Comparison of ENCODE assay signal across 8 cellular contexts in the genomic region with DNA sequence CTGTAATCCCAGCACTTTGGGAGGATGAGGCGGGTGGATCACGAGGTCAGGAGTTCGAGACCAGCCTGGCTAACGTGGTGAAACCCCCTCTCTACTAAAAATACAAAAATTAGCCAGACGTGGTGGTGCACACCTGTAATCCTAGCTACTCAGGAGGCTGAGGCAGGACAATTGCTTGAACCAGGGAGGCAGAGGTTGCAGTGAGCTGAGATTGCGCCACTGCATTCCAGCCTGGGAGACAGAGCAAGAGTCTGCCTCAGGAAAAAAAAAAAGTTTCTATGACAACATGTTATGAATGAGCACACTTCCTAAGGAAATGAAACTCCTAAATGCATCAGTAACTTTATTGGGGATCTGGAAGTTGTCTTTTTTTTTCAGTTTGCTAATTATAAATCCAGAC. TPM values are rescaled to one million over a fixed set of nuclear protein-coding genes. Genes with fewer than 3 reads are reported as not detected.
DNase-seq lines count a peak whose midpoint lies in the region; ATAC-seq and TF ChIP-seq lines count a peak whose summit lies in the region.
"Not testable (repeated sequence)": the region's sequence is repeated elsewhere in the genome, so short reads cannot be mapped to it uniquely, and the experiment has no call there.

No MANE protein-coding gene starts in this region.

- DNase-seq in ACHN (peak; percentile 38), GM23248 (peak; percentile 74), NCI-H226 (peak; percentile 54), glomerular visceral epithelial cell (ENCODE audit: extremely low spot score) (peak; percentile 36)
- not testable (repeated sequence) for DNase-seq in activated B cell treated with CpG ODN at 0.5 μM for 24 hours; endothelial cell (ENCODE audit: low spot score); memory B cell (ENCODE audit: low spot score in 2 of 2); stimulated activated naive B cell treated with anti-CD40 and anti-IgM and Interleukin-4, amounts not matched to agents 10 μg/mL and 1 μg/mL and 100 μg/mL, for 72 hours

- peaks cover 16% of the 10 kb centered on the region for H3F3A ChIP-seq in GM23248 (ENCODE audit: insufficient read depth)

- H3K36me3 Mint-ChIP-seq in activated B cell treated with CpG ODN at 0.5 μM for 24 hours (ENCODE audit: low read depth); endothelial cell (ENCODE audit: low read depth, unreplicated experiment); memory B cell; stimulated activated naive B cell treated with anti-CD40 and anti-IgM and Interleukin-4, amounts not matched to agents 10 μg/mL and 1 μg/mL and 100 μg/mL, for 72 hours: not testable (repeated sequence)

- H3K9ac ChIP-seq in GM23248 = not testable (repeated sequence)

- not testable (repeated sequence) for H3K4me2 ChIP-seq in GM23248 (ENCODE audit: unreplicated experiment)

- WGBS in GM23248 (ENCODE audit: low coverage in 1 of 2, low lambda C conversion rate in 2 of 2, missing lambda C conversion rate in 2 of 2), 2 experiments = 74 to 75% methylated on average over 6 of the region's 6 CpGs

- not testable (repeated sequence) for TF ChIP-seq CTCF in activated B cell treated with CpG ODN at 0.5 μM for 24 hours (IDR thresholded peaks at IDR 0.05); endothelial cell (IDR thresholded peaks at IDR 0.05; ENCODE audit: unreplicated experiment)

- not testable (repeated sequence) for H3K27ac Mint-ChIP-seq in activated B cell treated with CpG ODN at 0.5 μM for 24 hours, memory B cell
- H3K27ac Mint-ChIP-seq in endothelial cell (ENCODE audit: unreplicated experiment) = peak overlapping the region; percentile 74
- H3K27ac Mint-ChIP-seq in stimulated activated naive B cell treated with anti-CD40 and anti-IgM and Interleukin-4, amounts not matched to agents 10 μg/mL and 1 μg/mL and 100 μg/mL, for 72 hours = peak overlapping the region; percentile 89

- H3K4me1 Mint-ChIP-seq in activated B cell treated with CpG ODN at 0.5 μM for 24 hours (peaks cover 50% of the 10 kb centered on the region), endothelial cell (ENCODE audit: unreplicated experiment) (peaks cover 17% of the 10 kb centered on the region), memory B cell (peaks cover 33% of the 10 kb centered on the region)
- peaks cover 39 to 78% of the 10 kb centered on the region in 2 donors for H3K4me1 Mint-ChIP-seq in stimulated activated naive B cell treated with anti-CD40 and anti-IgM and Interleukin-4, amounts not matched to agents 10 μg/mL and 1 μg/mL and 100 μg/mL, for 72 hours

- not testable (repeated sequence) for H3K9me3 ChIP-seq in GM23248 (ENCODE audit: low read depth)

- not testable (repeated sequence) for H3K27me3 Mint-ChIP-seq in activated B cell treated with CpG ODN at 0.5 μM for 24 hours; endothelial cell (ENCODE audit: unreplicated experiment); memory B cell; stimulated activated naive B cell treated with anti-CD40 and anti-IgM and Interleukin-4, amounts not matched to agents 10 μg/mL and 1 μg/mL and 100 μg/mL, for 72 hours

- H3K36me3 ChIP-seq in GM23248 (ENCODE audit: low read depth) = not testable (repeated sequence)

- intact Hi-C loops in activated B cell treated with CpG ODN at 0.5 μM for 24 hours (cut with micrococcal nuclease) = loop anchor here (5.0 kb wide), 1 partner anchor 35 kb away; no protein-coding TSS in a partner anchor

- not testable (repeated sequence) for H4K20me1 ChIP-seq in GM23248 (ENCODE audit: insufficient read depth)

- not testable (repeated sequence) for H2AFZ ChIP-seq in GM23248

- peaks cover 33% of the 10 kb centered on the region for H3K4me1 ChIP-seq in GM23248 (ENCODE audit: insufficient read depth)

- H3K9me3 Mint-ChIP-seq in activated B cell treated with CpG ODN at 0.5 μM for 24 hours; endothelial cell (ENCODE audit: unreplicated experiment); memory B cell; stimulated activated naive B cell treated with anti-CD40 and anti-IgM and Interleukin-4, amounts not matched to agents 10 μg/mL and 1 μg/mL and 100 μg/mL, for 72 hours: not testable (repeated sequence)

- POLR2A ChIA-PET in activated B cell treated with CpG ODN at 0.5 μM for 24 hours (lab: Charles Lee) = interaction anchor here (1.1 kb wide), 1 partner anchor 12 kb away, joined by 3 read pairs; no protein-coding TSS in a partner anchor

- peak overlapping the region; percentile 50 for H3K4me3 Mint-ChIP-seq in activated B cell treated with CpG ODN at 0.5 μM for 24 hours
- not testable (repeated sequence) for H3K4me3 Mint-ChIP-seq in endothelial cell (ENCODE audit: unreplicated experiment)
- peak overlapping the region; percentile 32 for H3K4me3 Mint-ChIP-seq in memory B cell
- peak overlapping the region in 1 of 2 donors; percentile 17 for H3K4me3 Mint-ChIP-seq in stimulated activated naive B cell treated with anti-CD40 and anti-IgM and Interleukin-4, amounts not matched to agents 10 μg/mL and 1 μg/mL and 100 μg/mL, for 72 hours

- CTCF ChIA-PET in activated B cell treated with CpG ODN at 0.5 μM for 24 hours (lab: Charles Lee) = interaction anchor here (0.9 kb wide), 1 partner anchor 211 kb away, joined by 3 read pairs; no protein-coding TSS in a partner anchor

- not testable (repeated sequence) for H3K4me3 ChIP-seq in GM23248

- ATAC-seq in activated B cell treated with CpG ODN at 0.5 μM for 24 hours (ENCODE audit: low read depth); memory B cell (ENCODE audit: low read depth); stimulated activated naive B cell treated with anti-CD40 and anti-IgM and Interleukin-4, amounts not matched to agents 10 μg/mL and 1 μg/mL and 100 μg/mL, for 72 hours (replicated peaks): not testable (repeated sequence)

- H3K9me2 ChIP-seq in GM23248 (ENCODE audit: insufficient read depth) = not testable (repeated sequence)

- not testable (repeated sequence) for H3K79me2 ChIP-seq in GM23248 (ENCODE audit: insufficient read depth)

- H3K27me3 ChIP-seq in GM23248 (replicated peaks; ENCODE audit: insufficient read depth) = not testable (repeated sequence)

- H3K27ac ChIP-seq in GM23248 = peak overlapping the region; percentile 11; the same call in 1 of the 2 replicates

- in situ Hi-C loops in ACHN (cut with HindIII; ENCODE audit: low pct_ligation_motif_present, low pct_unique_long_range_greater_than_20kb, low sequenced_read_pairs); GM23248 (cut with MboI): not testable (repeated sequence)

RNA-seq across cellular contexts. Expression of gene PXDC1, which starts 16.0 kb away (rescaled TPM):
- 167 and 192 TPM in 2 replicates for total RNA-seq in GM23248 (2014; rRNA removed; shearing (Covaris generic))
- 122 and 135 TPM in 2 replicates for polyA plus RNA-seq in GM23248 (2016; fragmentation: Nextera tagmentation; extraction: Ambion mirVana)
- total RNA-seq in activated B cell treated with CpG ODN at 0.5 μM for 24 hours (3.8 and 3.9 TPM in 2 replicates), endothelial cell (ENCODE audit: unreplicated experiment) (41.0 TPM)
